9 cellular contexts compared by ENCODE assay signal in the genomic region with DNA sequence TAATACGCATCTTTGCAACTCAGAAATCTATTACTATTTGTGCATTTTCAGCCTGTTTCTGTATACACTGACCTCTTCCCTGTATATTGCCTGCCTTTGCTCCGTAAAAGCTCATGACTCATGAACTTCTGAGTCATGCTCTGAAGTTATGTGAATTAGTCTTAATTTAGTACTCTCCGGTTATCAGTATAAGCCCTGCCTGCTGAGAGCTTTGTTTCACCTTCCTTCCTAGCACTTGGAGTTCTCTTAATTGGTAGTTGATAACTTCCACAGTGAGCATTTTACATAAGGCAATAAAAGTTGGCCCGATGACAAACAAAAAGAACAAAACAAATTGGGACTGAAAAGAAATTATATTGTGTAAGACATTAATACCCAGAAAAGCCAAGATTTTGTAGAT.
DNase-seq lines count a peak whose midpoint lies in the region; ATAC-seq, FAIRE-seq and TF ChIP-seq lines count a peak whose summit lies in the region.
"Had no signal": no experiment of that assay in that cellular context is flagged by ENCODE, and none has a peak within 500 bp of the region (broad histone marks: within the 10 kb centered on the region; RNA-seq: fewer than 3 reads in every experiment).

No MANE protein-coding gene starts in this region.

- H3K36me3 ChIP-seq in GM23248 (ENCODE audit: low read depth): no peaks in the 10 kb centered on the region
- H3K36me3 ChIP-seq in fibroblast of lung (ENCODE audit: control insufficient read depth, insufficient read depth, low read length): no peaks in the 10 kb centered on the region

- H3K4me1 ChIP-seq in GM23248 (ENCODE audit: insufficient read depth): peaks cover 40% of the 10 kb centered on the region
- peaks cover 5% of the 10 kb centered on the region for H3K4me1 ChIP-seq in fibroblast of lung (ENCODE audit: control insufficient read depth, extremely low read depth, insufficient read depth, low read length)

- H3K27me3 ChIP-seq in GM23248 (replicated peaks; ENCODE audit: insufficient read depth): no peaks in the 10 kb centered on the region
- no peaks in the 10 kb centered on the region for H3K27me3 ChIP-seq in fibroblast of lung (ENCODE audit: control insufficient read depth, insufficient read depth, low read length)

- FAIRE-seq in RCC 7860 (lab: Jason Lieb, UNC): peak; percentile 65

- no peaks in the 10 kb centered on the region for H3K79me2 ChIP-seq in GM23248 (ENCODE audit: insufficient read depth)
- no peaks in the 10 kb centered on the region for H3K79me2 ChIP-seq in fibroblast of lung (ENCODE audit: control insufficient read depth, insufficient read depth, low read length)

- DNase-seq in GM23248 (peak; percentile 86), RCC 7860 (ENCODE audit: low spot score) (peak; percentile 38), fibroblast of lung (ENCODE audit: low read depth in 2 of 2) (peak; percentile 88 to 92), sciatic nerve (ENCODE audit: low spot score) (no peak), GM10266 (ENCODE audit: extremely low spot score) (no peak), NCI-H1092 treated with DMSO at 0.1 percent for 48 hours (lab: John Stamatoyannopoulos, UW) (no peak), NCI-H1105 treated with DMSO at 0.1 percent for 48 hours (lab: John Stamatoyannopoulos, UW) (no peak)
- DNase-seq in stimulated activated CD8-positive, alpha-beta memory T cell treated with anti-CD3 and anti-CD28 coated beads, Interleukin-4, amount 100 ng/mL, for 48 hours: no peak
- DNase-seq: anterior cingulate cortex had no signal

- H3K9me2 ChIP-seq in GM23248 (ENCODE audit: insufficient read depth): no peaks in the 10 kb centered on the region

- no peaks in the 10 kb centered on the region for H3K9me3 ChIP-seq in GM23248 (ENCODE audit: low read depth)
- H3K9me3 ChIP-seq in fibroblast of lung (ENCODE audit: control insufficient read depth, insufficient read depth, low read depth, low read length): no peaks in the 10 kb centered on the region

- H4K20me1 ChIP-seq in GM23248 (ENCODE audit: insufficient read depth): no peaks in the 10 kb centered on the region
- no peaks in the 10 kb centered on the region for H4K20me1 ChIP-seq in fibroblast of lung (ENCODE audit: control insufficient read depth, extremely low read depth, insufficient read depth, low read length)

- in situ Hi-C loops in GM23248 (cut with MboI): no loop called here

- intact Hi-C loops in sciatic nerve (cut with DNase I): no loop called here

- peaks cover 22% of the 10 kb centered on the region for H3F3A ChIP-seq in GM23248 (ENCODE audit: insufficient read depth)

- WGBS in GM23248 (ENCODE audit: low coverage in 1 of 2, low lambda C conversion rate in 2 of 2, missing lambda C conversion rate in 2 of 2), 2 experiments: 6 to 13% methylated on average over 4 of the region's 4 CpGs

- H3K9ac ChIP-seq in GM23248 (no peak overlapping the region), fibroblast of lung (ENCODE audit: insufficient read depth, low read length) (no peak overlapping the region)

- H3K4me2 ChIP-seq in GM23248 (ENCODE audit: unreplicated experiment): peak overlapping the region; percentile 17
- no peak overlapping the region for H3K4me2 ChIP-seq in fibroblast of lung (ENCODE audit: extremely low read depth, insufficient read depth, low read length)

- TF ChIP-seq CTCF in fibroblast of lung (conservative IDR thresholded peaks at IDR 0.05 in 1 of 2, IDR thresholded peaks at IDR 0.05 in 1 of 2; ENCODE audit: low read depth in 1 of 2, low read length in 2 of 2): no peak
- no peak for TF ChIP-seq CTCF in GM10266 (IDR thresholded peaks at IDR 0.05; ENCODE audit: control insufficient read depth, insufficient read depth, low read depth, missing control alignments)

- H2AFZ ChIP-seq in GM23248 (0 out of 2 replicates have a peak overlapping the region, but pooled peaks have one; percentile 2), fibroblast of lung (ENCODE audit: low read length) (no peak overlapping the region)

- H3K4me3 ChIP-seq in GM23248 (no peak overlapping the region), fibroblast of lung (replicated peaks in 1 of 4; ENCODE audit: control extremely low read depth in 1 of 4, insufficient read depth in 1 of 4, low read depth in 3 of 4, low read length in 4 of 4) (no peak overlapping the region)

- peak overlapping the region; percentile 24; the same call in 1 of the 2 replicates for H3K27ac ChIP-seq in GM23248
- peak overlapping the region; percentile 6 for H3K27ac ChIP-seq in fibroblast of lung (ENCODE audit: insufficient read depth, low read length)

- ATAC-seq in sciatic nerve: peak; percentile 72

Comparison
In these comparisons a context has a peak if more than half of its experiments do, and no peak if none do; other contexts are left out.
1. DNase-seq: peak in GM23248 (single experiment), RCC 7860 (single experiment) and fibroblast of lung (2 of 2); none in sciatic nerve (single experiment), stimulated activated CD8-positive, alpha-beta memory T cell treated with anti-CD3 and anti-CD28 coated beads, Interleukin-4, amount 100 ng/mL, for 48 hours (single experiment), GM10266 (single experiment), NCI-H1092 treated with DMSO at 0.1 percent for 48 hours (single experiment) and NCI-H1105 treated with DMSO at 0.1 percent for 48 hours (single experiment).